In genomic region chr11:110587129-110587528, GRCh38 we compare ENCODE assay signal across 5 cellular contexts.
"Had no signal": no experiment of that assay in that cellular context is flagged by ENCODE, and none has a peak within 500 bp of the region (broad histone marks: within the 10 kb centered on the region; RNA-seq: fewer than 3 reads in every experiment).

No MANE protein-coding gene starts in this region.

- DNase-seq: H9, HCEC 1CT, KG1 had no signal

- H2AFZ ChIP-seq: GM23338 had no signal

- H3K4me2 ChIP-seq: GM23338 had no signal

- H3K4me3 ChIP-seq: GM23338, K562 had no signal

- ATAC-seq: GM23338, K562 had no signal
